Comparison of ENCODE assay signal across 7 cellular contexts in the genomic region with DNA sequence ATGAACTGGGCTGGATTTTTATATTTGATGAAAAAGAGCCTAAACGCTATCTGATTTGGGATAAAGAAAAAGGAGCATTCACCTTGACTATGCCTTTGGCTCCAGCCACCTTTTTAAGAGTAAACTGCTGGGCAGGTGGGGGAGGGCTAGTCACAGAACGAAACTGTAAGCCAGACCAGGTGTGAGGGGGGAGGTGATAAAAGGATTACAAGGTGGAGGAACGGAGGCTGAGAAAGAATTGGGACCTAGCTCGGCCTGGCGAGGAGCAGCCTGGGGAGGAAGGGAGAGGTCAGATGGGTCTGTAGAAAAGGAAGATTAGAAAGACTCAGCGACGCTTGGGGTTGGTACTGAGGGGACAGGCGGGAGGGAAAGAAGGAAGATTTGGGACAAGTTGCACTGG.
DNase-seq lines count a peak whose midpoint lies in the region; ATAC-seq, FAIRE-seq and TF ChIP-seq lines count a peak whose summit lies in the region.
"Not testable (repeated sequence)": the region's sequence is repeated elsewhere in the genome, so short reads cannot be mapped to it uniquely, and the experiment has no call there.

No MANE protein-coding gene starts in this region.

- H3K4me3 Mint-ChIP-seq in H9: peak overlapping the region; percentile 65 to 68
- H3K4me3 Mint-ChIP-seq in stimulated activated effector memory CD8-positive, alpha-beta T cell treated with anti-CD3 and anti-CD28 coated beads, Interleukin-12 subunit alpha, Interleukin-12 subunit beta, amount 100 ng/mL, for 72 hours: not testable (repeated sequence)

- CTCF ChIA-PET in H1 (lab: Charles Lee; ENCODE audit: partially characterized antibody): not testable (repeated sequence)

- not testable (repeated sequence) for H3K56ac ChIP-seq in H9 (ENCODE audit: insufficient read length, low read depth, low read length); H1 (replicated peaks; ENCODE audit: insufficient read length, low read depth, low read length)

- not testable (repeated sequence) for H2BK15ac ChIP-seq in H9 (ENCODE audit: low read depth, low read length); H1 (ENCODE audit: low read length)

- H3K9me3 Mint-ChIP-seq in H9; stimulated activated effector memory CD8-positive, alpha-beta T cell treated with anti-CD3 and anti-CD28 coated beads, Interleukin-12 subunit alpha, Interleukin-12 subunit beta, amount 100 ng/mL, for 72 hours: not testable (repeated sequence)

- H3K23me2 ChIP-seq in H9 (ENCODE audit: insufficient read length, low read depth, low read length, poor library complexity, severe bottlenecking): peaks cover 20% of the 10 kb centered on the region
- H3K23me2 ChIP-seq in H1 (ENCODE audit: low read depth, low read length): not testable (repeated sequence)

- H3K4ac ChIP-seq in H9 (ENCODE audit: low read depth, low read length); H1 (replicated peaks; ENCODE audit: insufficient read length, low read depth, low read length): not testable (repeated sequence)

- H3K4me2 ChIP-seq in H9 (ENCODE audit: insufficient read depth, insufficient read length, low read length): peak overlapping the region; percentile 51
- peak overlapping the region; percentile 51 to 100; a peak in 3 of 4 replicates for H3K4me2 ChIP-seq in H1 (ENCODE audit: insufficient read depth in 1 of 2, low read depth in 2 of 2, low read length in 2 of 2)

- not testable (repeated sequence) for TF ChIP-seq RAD21 in H1 (IDR thresholded peaks at IDR 0.05 in 1 of 2, conservative IDR thresholded peaks at IDR 0.05 in 1 of 2; ENCODE audit: low read depth in 2 of 2, low read length in 2 of 2)

- H2BK120ac ChIP-seq in H9 (ENCODE audit: low read depth, low read length, poor library complexity, severe bottlenecking); H1 (replicated peaks; ENCODE audit: low read depth, low read length): not testable (repeated sequence)

- not testable (repeated sequence) for H3K79me1 ChIP-seq in H9 (ENCODE audit: insufficient read depth, low read depth, low read length, poor library complexity, severe bottlenecking); H1 (ENCODE audit: low read depth, low read length)

- not testable (repeated sequence) for TF ChIP-seq POLR2A in H1 (IDR thresholded peaks at IDR 0.05; ENCODE audit: control extremely low read depth in 1 of 2, low read depth in 2 of 2, low read length in 2 of 2)

- H3K4me3 ChIP-seq in H1 (ENCODE audit: extremely low read depth in 1 of 4, insufficient read depth in 2 of 4, low read depth in 3 of 4, low read length in 4 of 4) (peak overlapping the region in 2 of 4 experiments; percentile 22 to 51; a peak in 2 of 8 replicates), iPS-18c (ENCODE audit: insufficient read depth, low read depth, low read length) (peak overlapping the region; percentile 24; the same call in 1 of the 2 replicates)

- not testable (repeated sequence) for H2BK12ac ChIP-seq in H9 (ENCODE audit: insufficient read length, low read depth, low read length); H1 (ENCODE audit: low read depth, low read length)

- TF ChIP-seq CTCF in H9 (conservative IDR thresholded peaks at IDR 0.05); H1 (IDR thresholded peaks at IDR 0.05; ENCODE audit: control extremely low read depth in 1 of 3, insufficient read depth in 1 of 3, low read depth in 1 of 3, low read length in 3 of 3): not testable (repeated sequence)

- not testable (repeated sequence) for TF ChIP-seq EP300 in H1 (IDR thresholded peaks at IDR 0.05; ENCODE audit: borderline replicate concordance in 1 of 2, low read depth in 2 of 2, low read length in 2 of 2)

- H3K27ac ChIP-seq in H9 (ENCODE audit: insufficient read length, low read depth, low read length): peak overlapping the region; percentile 61
- not testable (repeated sequence) for H3K27ac ChIP-seq in H1 (ENCODE audit: low read depth, low read length)

- peaks cover 0 to 15% (median 1%) of the 10 kb centered on the region in 4 experiments; a peak in 3 of 8 replicates for H3K36me3 ChIP-seq in H1 (ENCODE audit: control insufficient read depth in 2 of 4, insufficient read depth in 4 of 4, low read length in 3 of 4)

- not testable (repeated sequence) for H4K5ac ChIP-seq in H9 (ENCODE audit: insufficient read length, low read depth, low read length); H1 (ENCODE audit: insufficient read length, low read depth, low read length)

- not testable (repeated sequence) for FAIRE-seq in H1 (lab: Jason Lieb, UNC)

- H3K27me3 Mint-ChIP-seq in H9 (ENCODE audit: low read depth): not testable (repeated sequence)

- not testable (repeated sequence) for H3K14ac ChIP-seq in H9 (ENCODE audit: insufficient read depth, low read length); H1 (ENCODE audit: insufficient read length)

- H3K9ac ChIP-seq in H9 (ENCODE audit: extremely low read depth, insufficient read length, low read length) (peak overlapping the region; percentile 6), H1 (replicated peaks in 1 of 4; ENCODE audit: extremely low read depth in 1 of 4, low read depth in 3 of 4, low read length in 3 of 4) (peak overlapping the region in 1 of 4 experiments; percentile 39; a peak in 1 of 7 replicates)

- peaks cover 0 to 18% (median 0%) of the 10 kb centered on the region in 3 experiments; a peak in 2 of 7 replicates for H3K36me3 Mint-ChIP-seq in H9 (ENCODE audit: insufficient read depth in 1 of 3, low read depth in 3 of 3)
- H3K36me3 Mint-ChIP-seq in stimulated activated effector memory CD8-positive, alpha-beta T cell treated with anti-CD3 and anti-CD28 coated beads, Interleukin-12 subunit alpha, Interleukin-12 subunit beta, amount 100 ng/mL, for 72 hours: not testable (repeated sequence)

- DNase-seq in ELF-1 (ENCODE audit: low read depth, low spot score) (peak; percentile 55), NCI-H82 (lab: John Stamatoyannopoulos, UW) (peak; percentile 61), iPS DF 4.7 (ENCODE audit: extremely low read depth, low spot score) (peak; percentile 53)
- DNase-seq in H9; H1 (ENCODE audit: low read depth in 1 of 2, low spot score in 2 of 2); stimulated activated effector memory CD8-positive, alpha-beta T cell treated with anti-CD3 and anti-CD28 coated beads, Interleukin-12 subunit alpha, Interleukin-12 subunit beta, amount 100 ng/mL, for 72 hours (ENCODE audit: low spot score in 2 of 2): not testable (repeated sequence)

- H3T11ph ChIP-seq in H9 (ENCODE audit: low read length): not testable (repeated sequence)

- not testable (repeated sequence) for H3K27me3 ChIP-seq in H9 (ENCODE audit: insufficient read depth, low read length); H1 (replicated peaks in 1 of 4; ENCODE audit: control insufficient read depth in 3 of 4, extremely low read depth in 1 of 4, insufficient read depth in 3 of 4, low read length in 3 of 4)

- not testable (repeated sequence) for H3K23ac ChIP-seq in H9 (ENCODE audit: insufficient read length, low read depth, low read length); H1 (ENCODE audit: insufficient read length)

- not testable (repeated sequence) for ATAC-seq in stimulated activated effector memory CD8-positive, alpha-beta T cell treated with anti-CD3 and anti-CD28 coated beads, Interleukin-12 subunit alpha, Interleukin-12 subunit beta, amount 100 ng/mL, for 72 hours

- not testable (repeated sequence) for H2AK5ac ChIP-seq in H9 (ENCODE audit: insufficient read length, low read length); H1 (ENCODE audit: low read depth, low read length)

- H3K4me1 ChIP-seq in H9 (ENCODE audit: insufficient read depth, low read length): not testable (repeated sequence)
- peaks cover 3 to 26% (median 10%) of the 10 kb centered on the region in 4 experiments; a peak in 6 of 7 replicates for H3K4me1 ChIP-seq in H1 (replicated peaks in 1 of 4; ENCODE audit: control insufficient read depth in 3 of 4, insufficient read depth in 4 of 4, low read length in 3 of 4)

- H4K8ac ChIP-seq in H9 (replicated peaks; ENCODE audit: insufficient read length, low read depth, low read length); H1 (ENCODE audit: extremely low read depth, insufficient read depth, low read length): not testable (repeated sequence)

- H3K27ac Mint-ChIP-seq in H9: peak overlapping the region; percentile 92 to 99 (median 94)
- peak overlapping the region; percentile 3 for H3K27ac Mint-ChIP-seq in stimulated activated effector memory CD8-positive, alpha-beta T cell treated with anti-CD3 and anti-CD28 coated beads, Interleukin-12 subunit alpha, Interleukin-12 subunit beta, amount 100 ng/mL, for 72 hours

- not testable (repeated sequence) for H2BK20ac ChIP-seq in H9 (ENCODE audit: low read depth, low read length, poor library complexity, severe bottlenecking); H1 (ENCODE audit: low read length)

- not testable (repeated sequence) for H3K18ac ChIP-seq in H9 (ENCODE audit: insufficient read length, low read depth, low read length)
- H3K18ac ChIP-seq in H1 (ENCODE audit: extremely low read depth, low read length): peak overlapping the region; percentile 60

- POLR2A ChIA-PET in H1 (lab: Charles Lee; ENCODE audit: partially characterized antibody): interaction anchor here (1.3 kb wide), 1 partner anchor 8 kb away, joined by 3 read pairs; no protein-coding TSS in a partner anchor

- not testable (repeated sequence) for H4K91ac ChIP-seq in H9 (ENCODE audit: insufficient read length, low read depth, low read length); H1 (replicated peaks; ENCODE audit: insufficient read length, low read length)

- H3K79me2 ChIP-seq in H9 (ENCODE audit: insufficient read depth, low read length) (peaks cover 22% of the 10 kb centered on the region), H1 (ENCODE audit: control insufficient read depth in 1 of 2, insufficient read depth in 2 of 2, low read length in 2 of 2) (peaks cover 16 to 22% of the 10 kb centered on the region in 2 experiments)

- H4K20me1 ChIP-seq in H9 (ENCODE audit: control insufficient read depth, insufficient read depth, insufficient read length); H1 (replicated peaks in 1 of 2; ENCODE audit: control insufficient read depth in 1 of 2, insufficient read depth in 2 of 2, low read length in 2 of 2): not testable (repeated sequence)

- H3K9me3 ChIP-seq in H9 (ENCODE audit: control insufficient read depth, low read depth, low read length); H1 (ENCODE audit: insufficient read depth in 2 of 2, low read depth in 1 of 2, low read length in 1 of 2); iPS-18c (ENCODE audit: control insufficient read depth, insufficient read depth, low read length): not testable (repeated sequence)

- not testable (repeated sequence) for H2BK5ac ChIP-seq in H9 (ENCODE audit: insufficient read length, low read length)
- 0 out of 2 replicates have a peak overlapping the region, but pooled peaks have one; percentile 44 for H2BK5ac ChIP-seq in H1 (ENCODE audit: low read depth, low read length)

- H2AFZ ChIP-seq in H9 (ENCODE audit: low read length); H1 (ENCODE audit: low read length): not testable (repeated sequence)

- peaks cover 42 to 50% of the 10 kb centered on the region in 2 experiments for H3K4me1 Mint-ChIP-seq in H9
- H3K4me1 Mint-ChIP-seq in stimulated activated effector memory CD8-positive, alpha-beta T cell treated with anti-CD3 and anti-CD28 coated beads, Interleukin-12 subunit alpha, Interleukin-12 subunit beta, amount 100 ng/mL, for 72 hours: not testable (repeated sequence)

- no CpG with 5 or more reads among the region's 8 CpGs for WGBS in H9 (ENCODE audit: extremely low coverage, insufficient read length, low lambda C conversion rate)
- WGBS in H1 (ENCODE audit: extremely low coverage in 1 of 2, insufficient coverage in 1 of 2, insufficient read length in 1 of 2, insufficient replicate concordance in 2 of 2, low coverage in 1 of 2, low lambda C conversion rate in 2 of 2, missing lambda C conversion rate in 1 of 2), 2 experiments: 11% methylated on average over 8 of the region's 8 CpGs; no CpG with 5 or more reads in 1 of the 2 experiments
